25 cellular contexts compared by ENCODE assay signal in the genomic region with DNA sequence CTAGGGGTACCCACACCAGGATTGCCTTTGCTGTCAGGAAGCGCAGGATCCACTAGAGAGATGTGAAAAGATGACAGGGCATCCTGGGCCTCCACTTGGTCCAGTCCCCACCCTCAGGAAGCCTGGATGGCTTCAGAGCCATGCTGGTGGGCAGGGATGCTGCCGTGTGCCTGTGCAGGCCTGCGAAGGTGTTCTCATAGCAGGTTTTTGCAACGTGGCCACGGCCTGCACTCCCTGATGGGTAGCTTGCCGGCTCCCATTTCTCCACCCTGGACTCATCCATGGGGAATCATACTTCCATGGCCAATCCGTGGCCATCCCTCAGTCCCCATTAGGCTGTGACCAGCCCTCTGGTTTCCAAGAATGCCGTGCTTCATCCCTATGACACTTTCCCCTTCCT. TPM values are rescaled to one million over a fixed set of nuclear protein-coding genes. Genes with fewer than 3 reads are reported as not detected.
DNase-seq lines count a peak whose midpoint lies in the region; ATAC-seq, FAIRE-seq and TF ChIP-seq lines count a peak whose summit lies in the region.
"Had no signal": no experiment of that assay in that cellular context is flagged by ENCODE, and none has a peak within 500 bp of the region (broad histone marks: within the 10 kb centered on the region; RNA-seq: fewer than 3 reads in every experiment).

No MANE protein-coding gene starts in this region.

- H3K18ac ChIP-seq in neuronal stem cell (ENCODE audit: low read length): peak overlapping the region; percentile 24

- no peak for TF ChIP-seq EP300 in A549 (IDR thresholded peaks at IDR 0.05)

- H3K36me3 ChIP-seq in neuronal stem cell (replicated peaks in 1 of 2; ENCODE audit: control insufficient read depth in 2 of 2, insufficient read depth in 2 of 2, low read length in 2 of 2) (no peaks in the 10 kb centered on the region), osteoblast (ENCODE audit: insufficient read depth, low read length) (no peaks in the 10 kb centered on the region)
- H3K36me3 ChIP-seq: BE2C, BLaER1 had no signal

- no peak overlapping the region for H3K23ac ChIP-seq in neuronal stem cell (ENCODE audit: low read depth, low read length, poor library complexity)

- POLR2A ChIA-PET in A549 (lab: Yijun Ruan, JAX): no interaction called here

- WGBS in A549 (ENCODE audit: missing lambda C conversion rate): 54% methylated on average over 8 of the region's 8 CpGs
- no CpG with 5 or more reads among the region's 8 CpGs for WGBS in neuronal stem cell (ENCODE audit: extremely low coverage in 2 of 2, insufficient read length in 2 of 2, insufficient replicate concordance in 1 of 2), 2 donors

- H2AK5ac ChIP-seq in neuronal stem cell (ENCODE audit: low read depth, low read length): no peak overlapping the region

- CTCF ChIA-PET in A549 (lab: Yijun Ruan, JAX): interaction anchor here (1.3 to 2.8 kb wide), 2 partner anchors 20 to 33 kb away, joined by 3 to 10 read pairs; no protein-coding TSS in a partner anchor

- no peak overlapping the region for H3K4me3 Mint-ChIP-seq in central memory CD8-positive, alpha-beta T cell
- H3K4me3 Mint-ChIP-seq: CD14-positive monocyte; CD4-positive, alpha-beta memory T cell; CD4-positive, CD25-positive, alpha-beta regulatory T cell; CD8-positive, alpha-beta memory T cell had no signal

- ATAC-seq in A549 (peak; percentile 6 to 18; a peak in 1 of 6 replicates), HG03565 (IDR thresholded peaks at IDR 0.05; ENCODE audit: unreplicated experiment) (no peak)
- ATAC-seq in central memory CD8-positive, alpha-beta T cell (replicated peaks; ENCODE audit: extremely low read depth, poor library complexity, severe bottlenecking): no peak
- ATAC-seq: GM12878 had no signal

- H2AFZ ChIP-seq in neuronal stem cell (ENCODE audit: low read length) (no peak overlapping the region), osteoblast (ENCODE audit: low read length) (no peak overlapping the region)

- H3K36me3 Mint-ChIP-seq in central memory CD8-positive, alpha-beta T cell (ENCODE audit: insufficient read depth): peaks cover 1% of the 10 kb centered on the region
- H3K36me3 Mint-ChIP-seq: CD14-positive monocyte; CD4-positive, alpha-beta memory T cell; CD4-positive, CD25-positive, alpha-beta regulatory T cell; CD8-positive, alpha-beta memory T cell had no signal

- H4K91ac ChIP-seq in neuronal stem cell (ENCODE audit: low read depth, low read length, poor library complexity): no peak overlapping the region

- H3K4me1 Mint-ChIP-seq in central memory CD8-positive, alpha-beta T cell: no peaks in the 10 kb centered on the region
- H3K4me1 Mint-ChIP-seq: CD14-positive monocyte; CD4-positive, alpha-beta memory T cell; CD4-positive, CD25-positive, alpha-beta regulatory T cell; CD8-positive, alpha-beta memory T cell had no signal

- H3K27me3 ChIP-seq in neuronal stem cell (ENCODE audit: control insufficient read depth in 3 of 3, insufficient read depth in 3 of 3, low read depth in 1 of 3, low read length in 3 of 3) (peaks cover 0 to 49% (median 0%) of the 10 kb centered on the region in 3 experiments), osteoblast (ENCODE audit: insufficient read depth, low read length) (no peaks in the 10 kb centered on the region)
- H3K27me3 ChIP-seq: BE2C, BLaER1 had no signal

- no peaks in the 10 kb centered on the region for H3K9me3 Mint-ChIP-seq in central memory CD8-positive, alpha-beta T cell
- H3K9me3 Mint-ChIP-seq: CD14-positive monocyte; CD4-positive, alpha-beta memory T cell; CD8-positive, alpha-beta memory T cell had no signal

- no peak for FAIRE-seq in A549 (lab: Jason Lieb, UNC)
- FAIRE-seq: GM12878, GM12892, GM18507 had no signal

- H4K20me1 ChIP-seq in osteoblast (ENCODE audit: insufficient read depth, low read length): no peaks in the 10 kb centered on the region
- H4K20me1 ChIP-seq: BLaER1 had no signal

- no peak for DNase-seq in A549 (ENCODE audit: low read depth in 1 of 2, low spot score in 1 of 2)
- no peak for DNase-seq in central memory CD8-positive, alpha-beta T cell (ENCODE audit: low spot score in 2 of 2)
- DNase-seq in neuronal stem cell (ENCODE audit: low spot score): no peak
- no peak for DNase-seq in osteoblast (ENCODE audit: insufficient read length, low spot score, missing footprints)
- DNase-seq: ACHN; BE2C; CD4-positive, alpha-beta memory T cell; CD4-positive, CD25-positive, alpha-beta regulatory T cell; CD8-positive, alpha-beta memory T cell; COR-L47; DMS53; DND-41; EL; GDM1 had no signal

- H3K4me2 ChIP-seq in A549 (no peak overlapping the region), neuronal stem cell (ENCODE audit: insufficient read depth, low read length, poor library complexity, severe bottlenecking) (no peak overlapping the region), osteoblast (ENCODE audit: insufficient read depth, low read length) (no peak overlapping the region)
- H3K4me2 ChIP-seq: BLaER1 had no signal

- no peak overlapping the region for H2BK15ac ChIP-seq in neuronal stem cell (ENCODE audit: low read length)

- H4K8ac ChIP-seq in neuronal stem cell (ENCODE audit: low read depth, low read length): no peak overlapping the region

- no peaks in the 10 kb centered on the region for H3K79me1 ChIP-seq in neuronal stem cell (ENCODE audit: low read depth, low read length)

- no peak overlapping the region for H2BK5ac ChIP-seq in neuronal stem cell (ENCODE audit: low read length)

- peaks cover 22% of the 10 kb centered on the region for H3K27me3 Mint-ChIP-seq in central memory CD8-positive, alpha-beta T cell

- no peak overlapping the region for H3K4ac ChIP-seq in neuronal stem cell (ENCODE audit: low read length)

- TF ChIP-seq RAD21 in A549 (conservative IDR thresholded peaks at IDR 0.05 in 1 of 2, IDR thresholded peaks at IDR 0.05 in 1 of 2): no peak

- no peak overlapping the region for H2BK12ac ChIP-seq in neuronal stem cell (ENCODE audit: low read length)

- H3K9ac ChIP-seq in neuronal stem cell (ENCODE audit: low read depth, low read length, poor library complexity): no peak overlapping the region
- H3K9ac ChIP-seq: BLaER1 had no signal

- no peak for TF ChIP-seq POLR2A in A549 (IDR thresholded peaks at IDR 0.05; ENCODE audit: low read length)

- H3K4me1 ChIP-seq in A549: no peaks in the 10 kb centered on the region
- peaks cover 6 to 17% of the 10 kb centered on the region in 2 donors for H3K4me1 ChIP-seq in neuronal stem cell (ENCODE audit: control insufficient read depth in 2 of 2, insufficient read depth in 1 of 2, low read depth in 1 of 2, low read length in 2 of 2)
- H3K4me1 ChIP-seq in osteoblast (ENCODE audit: insufficient read depth, low read length): peaks cover 10% of the 10 kb centered on the region

- TF ChIP-seq CTCF in A549 (IDR thresholded peaks at IDR 0.05) (no peak), osteoblast (IDR thresholded peaks at IDR 0.05; ENCODE audit: extremely low read depth, low read depth, low read length) (no peak)

- H3K27ac ChIP-seq in A549 (no peak overlapping the region), neuronal stem cell (replicated peaks; ENCODE audit: low read length) (no peak overlapping the region), osteoblast (ENCODE audit: low read depth, low read length) (no peak overlapping the region)
- H3K27ac ChIP-seq: 22Rv1, BLaER1 had no signal

- H3K4me3 ChIP-seq in A549 (no peak overlapping the region), neuronal stem cell (ENCODE audit: low read length in 2 of 2) (no peak overlapping the region), osteoblast (ENCODE audit: insufficient read depth, low read length) (no peak overlapping the region)
- H3K4me3 ChIP-seq: BLaER1, GM12878 had no signal

- H3K9me3 ChIP-seq in A549: no peaks in the 10 kb centered on the region
- H3K9me3 ChIP-seq in neuronal stem cell (replicated peaks in 1 of 2; ENCODE audit: control insufficient read depth in 2 of 2, insufficient read depth in 1 of 2, low read depth in 1 of 2, low read length in 2 of 2): no peaks in the 10 kb centered on the region
- H3K9me3 ChIP-seq in osteoblast (ENCODE audit: low read depth, low read length): no peaks in the 10 kb centered on the region
- H3K9me3 ChIP-seq: BE2C, BLaER1 had no signal

- no peak overlapping the region for H2BK120ac ChIP-seq in neuronal stem cell (ENCODE audit: low read depth, low read length)

- H3K14ac ChIP-seq in neuronal stem cell (ENCODE audit: low read length): no peak overlapping the region

- peak overlapping the region; percentile 13 for H3K27ac Mint-ChIP-seq in central memory CD8-positive, alpha-beta T cell (ENCODE audit: low read depth)
- H3K27ac Mint-ChIP-seq: CD8-positive, alpha-beta memory T cell had no signal

- H3K79me2 ChIP-seq in osteoblast (ENCODE audit: insufficient read depth, low read length): no peaks in the 10 kb centered on the region

TF ChIP-seq in A549, 52 proteins besides CTCF, POLR2A, EP300 and RAD21:
- TF ChIP-seq RFX5 (IDR thresholded peaks at IDR 0.05) (no peak), ZSCAN20 (CRISPR knock-in tag; IDR thresholded peaks at IDR 0.05) (no peak), HES2 (IDR thresholded peaks at IDR 0.05) (no peak), MYC (IDR thresholded peaks at IDR 0.05; ENCODE audit: borderline replicate concordance, low read length) (no peak), FOSL2 (IDR thresholded peaks at IDR 0.05) (no peak), FOSL2 (CRISPR knock-in tag; IDR thresholded peaks at IDR 0.05) (no peak), ZC3H11A (IDR thresholded peaks at IDR 0.05) (no peak), RCOR1 (IDR thresholded peaks at IDR 0.05; ENCODE audit: low read depth, low read length) (no peak), CEBPB (IDR thresholded peaks at IDR 0.05) (no peak), NR3C1 (IDR thresholded peaks at IDR 0.05) (no peak)

RNA-seq across cellular contexts. Expression of gene CNTN2, which starts 34.1 kb away (rescaled TPM):
- polyA plus RNA-seq in A549 (2011; rRNA removed) (not detected in 2 replicates), A549 (2017; fragmentation: RNase III; extraction: RNeasy Plus Mini Kit Qiagen cat#74134 plus additional on column Dnase treatment) (not detected in 3 replicates)
- polyA plus RNA-seq in A549 (2012; cell fraction: cytosol; rRNA removed): 0.03 TPM in 1 of 2 replicates, not detected in the other
- 0.02 TPM in 1 of 2 replicates, not detected in the other for polyA plus RNA-seq in A549 (2012; cell fraction: nucleus; rRNA removed)
- polyA minus RNA-seq in A549 (2011; rRNA and poly(A)+ RNA removed): not detected in 2 replicates
- 0.66 TPM for polyA plus RNA-seq in neuronal stem cell (2013, experiment 1 of 2)
- 0.66 TPM for polyA plus RNA-seq in neuronal stem cell (2013, experiment 2 of 2)
- under 0.01 TPM in 1 of 2 replicates, not detected in the other for total RNA-seq in osteoblast
- total RNA-seq: A673; CD4-positive, alpha-beta memory T cell; CD4-positive, CD25-positive, alpha-beta regulatory T cell; CD8-positive, alpha-beta memory T cell; Daoy; G401; GM12878 had no signal
- polyA plus RNA-seq: AG04450; CD14-positive monocyte; CD4-positive, alpha-beta memory T cell; CD4-positive, CD25-positive, alpha-beta regulatory T cell; CD8-positive, alpha-beta memory T cell had no signal

Comparison
In these comparisons a context has a peak if more than half of its experiments do, and no peak if none do; other contexts are left out.
1. ATAC-seq: peak in A549 (2 of 2); none in central memory CD8-positive, alpha-beta T cell (single experiment) and HG03565 (single experiment).